16 cellular contexts compared by ENCODE assay signal in the genomic region with DNA sequence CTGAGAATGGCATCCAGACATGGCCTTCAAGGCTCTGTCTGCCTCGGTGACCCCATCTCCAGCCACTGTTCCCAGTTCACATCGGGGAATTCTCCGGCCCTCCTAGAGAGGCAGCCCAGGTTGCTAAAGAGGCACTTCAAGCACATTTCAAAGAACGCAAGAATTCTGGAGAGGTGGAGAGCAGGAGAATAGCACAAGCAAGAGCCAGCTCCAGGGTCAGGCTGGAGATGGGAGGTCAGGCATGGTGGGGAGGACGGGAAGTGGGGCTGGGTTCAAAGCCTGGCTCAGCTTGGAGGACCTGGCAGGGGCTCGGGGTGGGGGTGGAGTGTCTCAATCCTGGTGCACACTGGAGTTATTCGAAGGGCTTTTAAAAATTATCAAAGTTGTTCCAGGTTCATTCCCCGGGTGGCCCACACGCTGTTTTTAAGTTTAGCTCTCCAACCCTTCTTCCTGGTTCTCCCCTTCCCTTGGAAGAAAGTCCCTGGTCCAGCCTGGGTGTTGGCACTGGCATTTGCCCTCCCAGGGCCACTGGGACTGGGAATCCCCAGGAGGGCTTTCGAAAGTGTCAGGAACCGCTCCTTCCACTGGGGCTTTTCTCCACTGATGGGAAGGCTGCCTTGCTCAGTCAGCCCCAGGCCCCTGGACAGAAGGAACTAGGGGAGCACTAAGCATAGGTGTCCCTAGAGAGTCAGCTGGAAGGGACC. TPM values are rescaled to one million over a fixed set of nuclear protein-coding genes. Genes with fewer than 3 reads are reported as not detected.
DNase-seq lines count a peak whose midpoint lies in the region; ATAC-seq and TF ChIP-seq lines count a peak whose summit lies in the region.
"Had no signal": no experiment of that assay in that cellular context is flagged by ENCODE, and none has a peak within 500 bp of the region (broad histone marks: within the 10 kb centered on the region; RNA-seq: fewer than 3 reads in every experiment).

No MANE protein-coding gene starts in this region.

- no peak for TF ChIP-seq CTCF in KMS-11 (conservative IDR thresholded peaks at IDR 0.05; ENCODE audit: low read depth, low read length)
- TF ChIP-seq CTCF in osteoblast (IDR thresholded peaks at IDR 0.05; ENCODE audit: extremely low read depth, low read depth, low read length), result no peak
- no peak for TF ChIP-seq CTCF in WERI-Rb-1 (IDR thresholded peaks at IDR 0.05; ENCODE audit: low read depth, low read length)

- peak overlapping the region in 2 of 8 donors; percentile 21 to 38 for H3K4me3 Mint-ChIP-seq in CD4-positive, alpha-beta memory T cell
- peak overlapping the region in 1 of 2 donors; percentile 48 for H3K4me3 Mint-ChIP-seq in effector memory CD8-positive, alpha-beta T cell
- H3K4me3 Mint-ChIP-seq: WTC11 had no signal

- H3K4me3 ChIP-seq in CD4-positive, alpha-beta memory T cell (ENCODE audit: low read length in 2 of 2), result no peak overlapping the region
- H3K4me3 ChIP-seq in KMS-11 (IDR thresholded peaks at IDR 0.05; ENCODE audit: insufficient read depth, low read depth, low read length) (no peak overlapping the region), osteoblast (ENCODE audit: insufficient read depth, low read length) (no peak overlapping the region), WERI-Rb-1 (ENCODE audit: low read depth, low read length) (no peak overlapping the region)
- H3K4me3 ChIP-seq: heart left ventricle, mucosa of descending colon had no signal

- no peaks in the 10 kb centered on the region for H3K9me3 ChIP-seq in CD4-positive, alpha-beta memory T cell (ENCODE audit: control insufficient read depth in 1 of 2, low read length in 2 of 2)
- H3K9me3 ChIP-seq in osteoblast (ENCODE audit: low read depth, low read length) (no peaks in the 10 kb centered on the region), WERI-Rb-1 (ENCODE audit: severe bottlenecking) (no peaks in the 10 kb centered on the region)
- H3K9me3 ChIP-seq: heart left ventricle, mucosa of descending colon had no signal

- H3K27ac ChIP-seq in CD4-positive, alpha-beta memory T cell (ENCODE audit: low read depth, low read length), result no peak overlapping the region
- H3K27ac ChIP-seq in KMS-11, result peak overlapping the region; percentile 50; the same call in 1 of the 2 replicates
- H3K27ac ChIP-seq in osteoblast (ENCODE audit: low read depth, low read length), result peak overlapping the region; percentile 57
- no peak overlapping the region for H3K27ac ChIP-seq in WERI-Rb-1
- H3K27ac ChIP-seq: RWPE1 had no signal

- no peak for ATAC-seq in effector memory CD8-positive, alpha-beta T cell (replicated peaks)
- ATAC-seq: heart left ventricle, mucosa of descending colon, WTC11 had no signal

- no peaks in the 10 kb centered on the region for H3K27me3 ChIP-seq in CD4-positive, alpha-beta memory T cell (ENCODE audit: insufficient read depth, low read length)
- H3K27me3 ChIP-seq in KMS-11 (ENCODE audit: insufficient read depth, low read depth), result no peaks in the 10 kb centered on the region
- H3K27me3 ChIP-seq in osteoblast (ENCODE audit: insufficient read depth, low read length), result no peaks in the 10 kb centered on the region
- H3K27me3 ChIP-seq in WERI-Rb-1 (ENCODE audit: insufficient read depth, low read depth, severe bottlenecking), result no peaks in the 10 kb centered on the region
- H3K27me3 ChIP-seq: heart left ventricle had no signal

- no peak overlapping the region for H2AFZ ChIP-seq in KMS-11 (ENCODE audit: low read depth)
- H2AFZ ChIP-seq in osteoblast (ENCODE audit: low read length), result no peak overlapping the region

- POLR2A ChIA-PET in CD4-positive, alpha-beta memory T cell (lab: Charles Lee; ENCODE audit: partially characterized antibody), result no interaction called here

- intact Hi-C loops in CD4-positive, alpha-beta memory T cell (cut with micrococcal nuclease), result no loop called here

- no peak overlapping the region for H3K4me2 ChIP-seq in KMS-11
- peak overlapping the region; percentile 6 for H3K4me2 ChIP-seq in osteoblast (ENCODE audit: insufficient read depth, low read length)

- DNase-seq in CD4-positive, alpha-beta memory T cell, result no peak
- no peak for DNase-seq in effector memory CD8-positive, alpha-beta T cell
- DNase-seq in osteoblast (ENCODE audit: insufficient read length, low spot score, missing footprints), result no peak
- no peak for DNase-seq in HT-29 (ENCODE audit: low spot score)
- DNase-seq in hippocampal formation (lab: John Stamatoyannopoulos, UW), result no peak
- DNase-seq in DMS153 treated with DMSO at 0.1 percent for 48 hours (lab: John Stamatoyannopoulos, UW; ENCODE audit: unreplicated experiment), result no peak
- DNase-seq in WERI-Rb-1, result no peak
- DNase-seq: activated naive CD4-positive, alpha-beta T cell; effector CD4-positive, alpha-beta T cell; MV-4-11; small intestine had no signal

- no peaks in the 10 kb centered on the region for H3K36me3 ChIP-seq in CD4-positive, alpha-beta memory T cell (ENCODE audit: insufficient read depth, low read length)
- no peaks in the 10 kb centered on the region for H3K36me3 ChIP-seq in KMS-11 (ENCODE audit: insufficient read depth)
- no peaks in the 10 kb centered on the region for H3K36me3 ChIP-seq in osteoblast (ENCODE audit: insufficient read depth, low read length)
- no peaks in the 10 kb centered on the region for H3K36me3 ChIP-seq in WERI-Rb-1
- H3K36me3 ChIP-seq: heart left ventricle had no signal

- H3K27ac Mint-ChIP-seq in CD4-positive, alpha-beta memory T cell, result peak overlapping the region in 5 of 7 donors; percentile 5 to 85 (median 75)
- peak overlapping the region; percentile 81 to 91 for H3K27ac Mint-ChIP-seq in effector memory CD8-positive, alpha-beta T cell
- H3K27ac Mint-ChIP-seq: WTC11 had no signal

- H3K9ac ChIP-seq in KMS-11, result no peak overlapping the region

- H3K36me3 Mint-ChIP-seq in CD4-positive, alpha-beta memory T cell, result peaks cover 0 to 2% of the 10 kb centered on the region in 2 donors
- H3K36me3 Mint-ChIP-seq in effector memory CD8-positive, alpha-beta T cell (ENCODE audit: insufficient read depth), result peaks cover 19% of the 10 kb centered on the region
- H3K36me3 Mint-ChIP-seq: WTC11 had no signal

- H3K79me2 ChIP-seq in KMS-11 (ENCODE audit: insufficient read depth, low read depth) (peaks cover 46% of the 10 kb centered on the region), osteoblast (ENCODE audit: insufficient read depth, low read length) (peaks cover 60% of the 10 kb centered on the region)

- H3K4me1 Mint-ChIP-seq in CD4-positive, alpha-beta memory T cell, result peaks cover 43 to 84% (median 67%) of the 10 kb centered on the region in 4 donors
- H3K4me1 Mint-ChIP-seq in effector memory CD8-positive, alpha-beta T cell (ENCODE audit: low read depth in 2 of 2), result peaks cover 50% of the 10 kb centered on the region in 2 donors

- no peaks in the 10 kb centered on the region for H3K27me3 Mint-ChIP-seq in CD4-positive, alpha-beta memory T cell
- no peaks in the 10 kb centered on the region for H3K27me3 Mint-ChIP-seq in effector memory CD8-positive, alpha-beta T cell

- H3K4me1 ChIP-seq in CD4-positive, alpha-beta memory T cell (ENCODE audit: insufficient read depth, low read length), result peaks cover 59% of the 10 kb centered on the region
- H3K4me1 ChIP-seq in KMS-11 (ENCODE audit: low read depth, poor library complexity, severe bottlenecking), result peaks cover 64% of the 10 kb centered on the region
- H3K4me1 ChIP-seq in osteoblast (ENCODE audit: insufficient read depth, low read length), result peaks cover 35% of the 10 kb centered on the region

- CTCF ChIA-PET in CD4-positive, alpha-beta memory T cell (lab: Charles Lee; ENCODE audit: partially characterized antibody), result no interaction called here

- no peaks in the 10 kb centered on the region for H4K20me1 ChIP-seq in KMS-11 (ENCODE audit: insufficient read depth)
- H4K20me1 ChIP-seq in osteoblast (ENCODE audit: insufficient read depth, low read length), result peaks cover 13% of the 10 kb centered on the region

- H3K9me3 Mint-ChIP-seq in CD4-positive, alpha-beta memory T cell, result peaks cover 0 to 2% (median 0%) of the 10 kb centered on the region in 8 donors
- no peaks in the 10 kb centered on the region for H3K9me3 Mint-ChIP-seq in effector memory CD8-positive, alpha-beta T cell
- H3K9me3 Mint-ChIP-seq: WTC11 had no signal

RNA-seq across cellular contexts. Expression of gene ZNF710, which starts 35.8 kb away (rescaled TPM):
- 10 to 100 TPM; 19.2 to 19.7 TPM for total RNA-seq in CD4-positive, alpha-beta memory T cell
- 1 to 10 TPM in 1 of 2 donors, under 1 TPM in 1; 0.10 to 2.7 TPM for polyA plus RNA-seq in CD4-positive, alpha-beta memory T cell
- 10.3 and 10.9 TPM in 2 replicates for total RNA-seq in osteoblast
- total RNA-seq in HT-29 (2014; rRNA removed; shearing (Covaris generic)), result 47.3 and 66.9 TPM in 2 replicates

Comparison
In these comparisons a context has a peak if more than half of its experiments do, and no peak if none do; other contexts are left out.
1. H3K27ac ChIP-seq: peak in KMS-11 (single experiment) and osteoblast (single experiment); none in CD4-positive, alpha-beta memory T cell (single experiment) and WERI-Rb-1 (single experiment).